Comparison of ENCODE assay signal across 19 cellular contexts in the genomic region with DNA sequence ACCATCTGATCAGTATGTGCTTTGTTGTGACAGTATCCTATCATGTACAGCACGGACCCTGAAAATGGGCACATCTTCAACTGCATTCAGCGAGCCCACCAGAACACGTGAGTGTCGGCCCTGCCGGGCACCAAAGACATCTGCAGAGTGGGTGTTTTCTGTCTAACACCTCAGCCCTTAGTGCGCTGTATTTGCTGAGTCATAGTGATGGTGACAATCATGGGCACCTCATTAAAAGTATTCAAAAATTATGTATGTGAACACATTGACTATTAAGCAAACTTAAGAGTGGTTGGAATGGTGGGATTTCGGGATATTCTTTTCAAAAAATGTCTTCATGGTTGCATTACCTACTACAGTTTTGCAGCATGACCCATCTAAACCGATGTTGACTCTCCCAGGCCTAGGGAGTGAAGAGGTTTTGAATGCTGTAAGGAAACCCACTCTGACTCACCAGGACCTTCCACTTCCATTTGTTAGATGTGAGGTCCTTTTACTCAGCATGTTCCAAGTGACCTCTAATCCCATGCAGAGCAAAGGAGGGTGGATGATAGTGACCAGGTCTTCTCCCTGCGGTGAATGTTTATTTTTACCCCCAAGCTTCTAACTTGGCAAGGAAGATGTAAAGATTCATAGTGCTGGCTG.
"Had no signal": no experiment of that assay in that cellular context is flagged by ENCODE, and none has a peak within 500 bp of the region (broad histone marks: within the 10 kb centered on the region; RNA-seq: fewer than 3 reads in every experiment).

No MANE protein-coding gene starts in this region.

- H3K27ac ChIP-seq: gastroesophageal sphincter had no signal

- DNase-seq: activated CD4-positive, alpha-beta memory T cell treated with anti-CD3 and anti-CD28 coated beads, Interleukin-2, amount 10 ng/mL, durations not matched to agents 7 days and 5 days; activated CD4-positive, alpha-beta T cell treated with anti-CD3 and anti-CD28 coated beads for 48 hours; activated CD4-positive, CD25-positive, alpha-beta regulatory T cell; activated effector memory CD4-positive, alpha-beta T cell treated with Interleukin-2 at 50 U/mL for 16 hours; activated naive CD4-positive, alpha-beta T cell treated with anti-CD3 and anti-CD28 coated beads, Interleukin-2, amount 10 ng/mL, durations not matched to agents 7 days and 5 days; activated naive CD8-positive, alpha-beta T cell treated with anti-CD3 and anti-CD28 coated beads, Interleukin-2, amount 50 U/mL, for 24 hours; activated T-cell treated with anti-CD3 and anti-CD28 coated beads, Interleukin-2, amount 50 U/mL, for 4 hours; aorta; dorsolateral prefrontal cortex; endodermal cell; heart left ventricle; kidney; mammary epithelial cell; stimulated activated naive CD8-positive, alpha-beta T cell treated with anti-CD3 and anti-CD28 coated beads, Interleukin-15, amount 100 ng/mL, for 72 hours had no signal

- H3K9me3 Mint-ChIP-seq: activated CD4-positive, alpha-beta memory T cell treated with anti-CD3 and anti-CD28 coated beads, Interleukin-2, amount 10 ng/mL, durations not matched to agents 7 days and 5 days; activated naive CD4-positive, alpha-beta T cell treated with anti-CD3 and anti-CD28 coated beads, Interleukin-2, amount 10 ng/mL, durations not matched to agents 7 days and 5 days; activated naive CD8-positive, alpha-beta T cell treated with anti-CD3 and anti-CD28 coated beads, Interleukin-2, amount 50 U/mL, for 24 hours; activated T-cell treated with anti-CD3 and anti-CD28 coated beads, Interleukin-2, amount 50 U/mL, for 4 hours; central memory CD8-positive, alpha-beta T cell; endodermal cell; stimulated activated naive CD8-positive, alpha-beta T cell treated with anti-CD3 and anti-CD28 coated beads, Interleukin-15, amount 100 ng/mL, for 72 hours; T-helper 2 cell treated with Interferon-gamma antibody and Interleukin-4, amounts not matched to agents 5 μg/mL and 100 μg/mL, for 36 hours; type B pancreatic cell had no signal

- H3K9me3 ChIP-seq: gastroesophageal sphincter, heart left ventricle had no signal

- H3K4me3 Mint-ChIP-seq: activated CD4-positive, alpha-beta memory T cell treated with anti-CD3 and anti-CD28 coated beads, Interleukin-2, amount 10 ng/mL, durations not matched to agents 7 days and 5 days; activated naive CD4-positive, alpha-beta T cell treated with anti-CD3 and anti-CD28 coated beads, Interleukin-2, amount 10 ng/mL, durations not matched to agents 7 days and 5 days; activated naive CD8-positive, alpha-beta T cell treated with anti-CD3 and anti-CD28 coated beads, Interleukin-2, amount 50 U/mL, for 24 hours; activated T-cell treated with anti-CD3 and anti-CD28 coated beads, Interleukin-2, amount 50 U/mL, for 4 hours; central memory CD8-positive, alpha-beta T cell; endodermal cell; stimulated activated naive CD8-positive, alpha-beta T cell treated with anti-CD3 and anti-CD28 coated beads, Interleukin-15, amount 100 ng/mL, for 72 hours; T-helper 2 cell treated with Interferon-gamma antibody and Interleukin-4, amounts not matched to agents 5 μg/mL and 100 μg/mL, for 36 hours; type B pancreatic cell had no signal

- H3K27me3 ChIP-seq: dorsolateral prefrontal cortex, gastroesophageal sphincter, heart left ventricle had no signal

- ATAC-seq: activated naive CD8-positive, alpha-beta T cell treated with anti-CD3 and anti-CD28 coated beads, Interleukin-2, amount 50 U/mL, for 24 hours; activated T-cell treated with anti-CD3 and anti-CD28 coated beads, Interleukin-2, amount 50 U/mL, for 4 hours; gastroesophageal sphincter; heart left ventricle; left lobe of liver; stimulated activated naive CD8-positive, alpha-beta T cell treated with anti-CD3 and anti-CD28 coated beads, Interleukin-15, amount 100 ng/mL, for 72 hours had no signal

- H3K4me1 Mint-ChIP-seq: endodermal cell had no signal

- H3K27me3 Mint-ChIP-seq: activated CD4-positive, alpha-beta memory T cell treated with anti-CD3 and anti-CD28 coated beads, Interleukin-2, amount 10 ng/mL, durations not matched to agents 7 days and 5 days; activated naive CD4-positive, alpha-beta T cell treated with anti-CD3 and anti-CD28 coated beads, Interleukin-2, amount 10 ng/mL, durations not matched to agents 7 days and 5 days; activated naive CD8-positive, alpha-beta T cell treated with anti-CD3 and anti-CD28 coated beads, Interleukin-2, amount 50 U/mL, for 24 hours; central memory CD8-positive, alpha-beta T cell; stimulated activated naive CD8-positive, alpha-beta T cell treated with anti-CD3 and anti-CD28 coated beads, Interleukin-15, amount 100 ng/mL, for 72 hours; type B pancreatic cell had no signal

- H3K27ac Mint-ChIP-seq: activated CD4-positive, alpha-beta memory T cell treated with anti-CD3 and anti-CD28 coated beads, Interleukin-2, amount 10 ng/mL, durations not matched to agents 7 days and 5 days; activated naive CD4-positive, alpha-beta T cell treated with anti-CD3 and anti-CD28 coated beads, Interleukin-2, amount 10 ng/mL, durations not matched to agents 7 days and 5 days; activated naive CD8-positive, alpha-beta T cell treated with anti-CD3 and anti-CD28 coated beads, Interleukin-2, amount 50 U/mL, for 24 hours; endodermal cell; stimulated activated naive CD8-positive, alpha-beta T cell treated with anti-CD3 and anti-CD28 coated beads, Interleukin-15, amount 100 ng/mL, for 72 hours; T-helper 2 cell treated with Interferon-gamma antibody and Interleukin-4, amounts not matched to agents 5 μg/mL and 100 μg/mL, for 36 hours; type B pancreatic cell had no signal

- H3K4me3 ChIP-seq: dorsolateral prefrontal cortex, gastroesophageal sphincter, heart left ventricle had no signal
